Comparison of ENCODE assay signal across 8 cellular contexts in genomic region chr14:92846162-92846897, GRCh38. TPM values are rescaled to one million over a fixed set of nuclear protein-coding genes. Genes with fewer than 3 reads are reported as not detected.
A peak's percentile ranks its signal among the peaks of the same experiment; 100 is the strongest.
DNase-seq lines count a peak whose midpoint lies in the region; ATAC-seq and TF ChIP-seq lines count a peak whose summit lies in the region.

No MANE protein-coding gene starts in this region.

- TF ChIP-seq CTCF in GM12864 (IDR thresholded peaks at IDR 0.05; ENCODE audit: low read depth, low read length, missing control alignments) (no peak), neural cell (IDR thresholded peaks at IDR 0.05; ENCODE audit: poor library complexity, severe bottlenecking) (no peak), OCI-LY7 (conservative IDR thresholded peaks at IDR 0.05; ENCODE audit: low read length) (no peak)

- TF ChIP-seq RAD21 in neural cell (conservative IDR thresholded peaks at IDR 0.05): no peak

- H3K4me3 ChIP-seq in GM12864 (ENCODE audit: low read depth, low read length): no peak overlapping the region
- H3K4me3 ChIP-seq in neural cell (ENCODE audit: low read length): no peak overlapping the region
- H3K4me3 ChIP-seq in OCI-LY7 (ENCODE audit: low read depth, low read length, poor library complexity, severe bottlenecking): no peak overlapping the region

- peaks cover 5% of the 10 kb centered on the region for H3F3A ChIP-seq in neural cell (ENCODE audit: insufficient read depth, low read length, poor library complexity, severe bottlenecking)

- POLR2A ChIA-PET in OCI-LY7 (lab: Charles Lee): no interaction called here

- DNase-seq in GM12864 (ENCODE audit: low read depth): peak; percentile 52
- DNase-seq in HK-2 (ENCODE audit: unreplicated experiment): peak; percentile 42
- peak; percentile 17 for DNase-seq in amniotic stem cell (lab: John Stamatoyannopoulos, UW)
- no peak for DNase-seq in G401 (ENCODE audit: low spot score)
- no peak for DNase-seq in OCI-LY7 (ENCODE audit: low spot score)
- DNase-seq in substantia nigra (lab: John Stamatoyannopoulos, UW): no peak

- TF ChIP-seq EP300 in neural cell (conservative IDR thresholded peaks at IDR 0.05; ENCODE audit: poor library complexity, severe bottlenecking): no peak

- no peaks in the 10 kb centered on the region for H3K79me2 ChIP-seq in neural cell (replicated peaks; ENCODE audit: insufficient read depth, low read length)
- no peaks in the 10 kb centered on the region for H3K79me2 ChIP-seq in OCI-LY7 (ENCODE audit: insufficient read depth, low read depth, low read length)

- H3K9me3 ChIP-seq in neural cell (ENCODE audit: low read length): no peaks in the 10 kb centered on the region
- no peaks in the 10 kb centered on the region for H3K9me3 ChIP-seq in OCI-LY7 (ENCODE audit: low read length)

- intact Hi-C loops in OCI-LY7 (cut with micrococcal nuclease; ENCODE audit: unreplicated experiment): no loop called here

- CTCF ChIA-PET in OCI-LY7 (lab: Charles Lee; ENCODE audit: unreplicated experiment): no interaction called here

- BruUV-seq in OCI-LY7 (replicated peaks; lab: Mats Ljungman, UMichigan): no TSS peak

- no peaks in the 10 kb centered on the region for H3K36me3 ChIP-seq in neural cell (ENCODE audit: insufficient read depth, low read length)
- no peaks in the 10 kb centered on the region; the same call in 1 of the 2 replicates for H3K36me3 ChIP-seq in OCI-LY7 (ENCODE audit: insufficient read depth, low read length)

- H3K27ac ChIP-seq in neural cell (ENCODE audit: low read length) (peak overlapping the region; percentile 63), OCI-LY7 (ENCODE audit: low read depth, low read length, poor library complexity, severe bottlenecking) (no peak overlapping the region), substantia nigra (ENCODE audit: low read depth, low read length, poor library complexity, severe bottlenecking) (no peak overlapping the region)

- H4K20me1 ChIP-seq in neural cell (ENCODE audit: insufficient read depth): no peaks in the 10 kb centered on the region
- no peaks in the 10 kb centered on the region for H4K20me1 ChIP-seq in OCI-LY7 (ENCODE audit: insufficient read depth, low read length)

- no peak overlapping the region for H3K4me2 ChIP-seq in neural cell (ENCODE audit: low read length)
- no peak overlapping the region for H3K4me2 ChIP-seq in OCI-LY7 (ENCODE audit: low read length)

- peaks cover 4% of the 10 kb centered on the region for H3K4me1 ChIP-seq in OCI-LY7 (ENCODE audit: insufficient read depth, low read length, poor library complexity, severe bottlenecking)

- no peak overlapping the region for H2AFZ ChIP-seq in neural cell (ENCODE audit: low read depth, low read length)
- no peak overlapping the region for H2AFZ ChIP-seq in OCI-LY7 (ENCODE audit: low read length)

- ATAC-seq in GM21390 (IDR thresholded peaks at IDR 0.05; ENCODE audit: unreplicated experiment): peak; percentile 83

- H3K9ac ChIP-seq in neural cell (ENCODE audit: low read length): no peak overlapping the region

- in situ Hi-C loops in G401 (cut with HindIII; ENCODE audit: low sequenced_read_pairs): no loop called here

- no peaks in the 10 kb centered on the region for H3K9me2 ChIP-seq in neural cell (ENCODE audit: insufficient read depth, low read length)
- H3K9me2 ChIP-seq in OCI-LY7 (ENCODE audit: insufficient read depth, low read length): no peaks in the 10 kb centered on the region

- H3K27me3 ChIP-seq in neural cell (ENCODE audit: insufficient read depth, low read depth, low read length): no peaks in the 10 kb centered on the region

TF ChIP-seq in neural cell, 6 proteins besides CTCF, POLR2A, EP300 and RAD21:
- TF ChIP-seq REST (IDR thresholded peaks at IDR 0.05; ENCODE audit: borderline replicate concordance) (no peak), EZH2 (IDR thresholded peaks at IDR 0.05; ENCODE audit: borderline replicate concordance, insufficient read depth, low read length, poor library complexity, severe bottlenecking) (no peak), MXI1 (conservative IDR thresholded peaks at IDR 0.05; ENCODE audit: poor library complexity, severe bottlenecking) (no peak), SMC3 (conservative IDR thresholded peaks at IDR 0.05; ENCODE audit: poor library complexity) (no peak), TAF1 (IDR thresholded peaks at IDR 0.05; ENCODE audit: low read depth) (no peak), POLR2AphosphoS5 (IDR thresholded peaks at IDR 0.05) (no peak)

RNA-seq across cellular contexts. Expression of gene GOLGA5, which starts 52.2 kb away (rescaled TPM):
- 34.6 and 35.7 TPM in 2 replicates for polyA plus RNA-seq in neural cell
- 48.2 and 52.8 TPM in 2 replicates for polyA minus RNA-seq in neural cell
- 11.2 and 22.8 TPM in 2 replicates for total RNA-seq in G401 (2014; rRNA removed; shearing (Covaris generic))
- total RNA-seq in OCI-LY7 (2014; rRNA removed; shearing (Covaris generic)): 13.3 and 15.4 TPM in 2 replicates
- 19.8 and 22.3 TPM in 2 replicates for total RNA-seq in OCI-LY7 (2022)

Comparison
In these comparisons a context has a peak if more than half of its experiments do, and no peak if none do; other contexts are left out.
1. DNase-seq: peak in GM12864 (single experiment), HK-2 (single experiment) and amniotic stem cell (single experiment); none in G401 (single experiment), OCI-LY7 (single experiment) and substantia nigra (0 of 49).